In genomic region chr17:42378597-42379594, GRCh38 we compare ENCODE assay signal across 8 cellular contexts. TPM values are rescaled to one million over a fixed set of nuclear protein-coding genes. Genes with fewer than 3 reads are reported as not detected.
A peak's percentile ranks its signal among the peaks of the same experiment; 100 is the strongest.
DNase-seq lines count a peak whose midpoint lies in the region; ATAC-seq and TF ChIP-seq lines count a peak whose summit lies in the region.

No MANE protein-coding gene starts in this region.

- H3K4me3 ChIP-seq in mammary epithelial cell (replicated peaks in 1 of 3; ENCODE audit: insufficient read depth in 1 of 3, low read depth in 2 of 3, low read length in 3 of 3) (peak overlapping the region; percentile 15 to 53 (median 36)), right lobe of liver (peak overlapping the region in 2 of 3 donors; percentile 12 to 14), upper lobe of left lung (peak overlapping the region in 2 of 4 donors; percentile 27 to 34)

- TF ChIP-seq EP300 in upper lobe of left lung (IDR thresholded peaks at IDR 0.05): no peak

- TF ChIP-seq CTCF in mammary epithelial cell (conservative IDR thresholded peaks at IDR 0.05 in 1 of 2, IDR thresholded peaks at IDR 0.05 in 1 of 2; ENCODE audit: extremely low read depth in 1 of 2, insufficient read depth in 1 of 2, low read depth in 1 of 2, low read length in 2 of 2) (no peak), right lobe of liver (IDR thresholded peaks at IDR 0.05) (no peak), upper lobe of left lung (IDR thresholded peaks at IDR 0.05) (no peak)

- dilution Hi-C loops in mammary epithelial cell (cut with HindIII; ENCODE audit: low sequenced_read_pairs): no loop called here

- no TSS peak for BruUV-seq in mammary epithelial cell (replicated peaks; lab: Mats Ljungman, UMichigan)

- peak overlapping the region; percentile 23 for H2AFZ ChIP-seq in mammary epithelial cell (ENCODE audit: low read depth, low read length)

- no peaks in the 10 kb centered on the region for H4K20me1 ChIP-seq in mammary epithelial cell (ENCODE audit: insufficient read depth, low read length)

- H3K9ac ChIP-seq in mammary epithelial cell (ENCODE audit: insufficient read depth, low read length): peak overlapping the region; percentile 74

- H3K9me3 ChIP-seq in mammary epithelial cell (replicated peaks; ENCODE audit: insufficient read depth, low read length) (no peaks in the 10 kb centered on the region), right lobe of liver (no peaks in the 10 kb centered on the region), upper lobe of left lung (no peaks in the 10 kb centered on the region)

- peak overlapping the region; percentile 72 for H3K4me2 ChIP-seq in mammary epithelial cell (ENCODE audit: insufficient read depth, low read depth, low read length)

- peaks cover 6% of the 10 kb centered on the region for H3K4me1 ChIP-seq in mammary epithelial cell (ENCODE audit: insufficient read depth, low read length)
- peaks cover 0 to 71% (median 19%) of the 10 kb centered on the region in 4 donors for H3K4me1 ChIP-seq in right lobe of liver
- peaks cover 59 to 73% (median 67%) of the 10 kb centered on the region in 4 donors for H3K4me1 ChIP-seq in upper lobe of left lung

- H3K27me3 ChIP-seq in mammary epithelial cell (ENCODE audit: insufficient read depth, low read length): no peaks in the 10 kb centered on the region
- H3K27me3 ChIP-seq in right lobe of liver: no peaks in the 10 kb centered on the region
- H3K27me3 ChIP-seq in upper lobe of left lung: no peaks in the 10 kb centered on the region

- intact Hi-C loops in mammary epithelial cell (cut with micrococcal nuclease) (no loop called here), right lobe of liver (cut with DNase I) (no loop called here)

- peak; percentile 43 for DNase-seq in CD1c-positive myeloid dendritic cell (ENCODE audit: extremely low spot score)
- peak; percentile 28 for DNase-seq in LHCN-M2 (ENCODE audit: low read depth)
- peak; percentile 61 for DNase-seq in mammary epithelial cell
- no peak for DNase-seq in right lobe of liver
- no peak for DNase-seq in upper lobe of left lung
- DNase-seq in foreskin melanocyte: no peak

- WGBS in mammary epithelial cell (ENCODE audit: low coverage, missing lambda C conversion rate): 26% methylated on average over 10 of the region's 10 CpGs
- 2% methylated on average over 10 of the region's 10 CpGs for WGBS in right lobe of liver (ENCODE audit: insufficient coverage, low coverage, low lambda C conversion rate, missing lambda C conversion rate)
- WGBS in upper lobe of left lung, 2 donors: 11 to 13% methylated on average over 10 of the region's 10 CpGs

- no peaks in the 10 kb centered on the region for H3K36me3 ChIP-seq in mammary epithelial cell (ENCODE audit: insufficient read depth, low read length)
- H3K36me3 ChIP-seq in right lobe of liver: no peaks in the 10 kb centered on the region
- peaks cover 0 to 12% (median 3%) of the 10 kb centered on the region in 4 donors for H3K36me3 ChIP-seq in upper lobe of left lung

- H3K27ac ChIP-seq in mammary epithelial cell (ENCODE audit: insufficient read depth, low read depth, low read length) (peak overlapping the region; percentile 56), right lobe of liver (peak overlapping the region; percentile 40 to 68 (median 64)), upper lobe of left lung (peak overlapping the region; percentile 67 to 81 (median 74))

- in situ Hi-C loops in mammary epithelial cell (cut with MboI; ENCODE audit: low sequenced_read_pairs in 2 of 2): no loop called here

- ATAC-seq in right lobe of liver (peak; percentile 50 to 67 (median 63)), upper lobe of left lung (ENCODE audit: low FRiP score in 2 of 2) (peak in 1 of 2 donors; percentile 68), GM19328 (IDR thresholded peaks at IDR 0.05; ENCODE audit: unreplicated experiment) (no peak), HG03097 (IDR thresholded peaks at IDR 0.05; ENCODE audit: low FRiP score, unreplicated experiment) (no peak)

- H3K79me2 ChIP-seq in mammary epithelial cell (ENCODE audit: insufficient read depth, low read length): peaks cover 93% of the 10 kb centered on the region

- TF ChIP-seq POLR2A in right lobe of liver (IDR thresholded peaks at IDR 0.05): no peak
- TF ChIP-seq POLR2A in upper lobe of left lung (IDR thresholded peaks at IDR 0.05): no peak

- CTCF ChIA-PET in mammary epithelial cell (lab: Charles Lee; ENCODE audit: low non-redundant PET): no interaction called here

RNA-seq across cellular contexts. Expression of gene STAT3, which starts 9.3 kb away (rescaled TPM):
- total RNA-seq in LHCN-M2 (2014; rRNA removed) (52.9 and 60.3 TPM in 2 replicates), mammary epithelial cell (100 to 1,000 TPM in 1 of 2 donors, 10 to 100 TPM in 1; 94.3 to 191 TPM), right lobe of liver (100 to 1,000 TPM; 108 to 267 (median 208) TPM), upper lobe of left lung (100 to 1,000 TPM; 228 to 335 (median 264) TPM)
- 31.6 TPM for polyA plus RNA-seq in LHCN-M2 (2012)
- polyA plus RNA-seq in mammary epithelial cell: 51.3 TPM
- 115 TPM for polyA minus RNA-seq in mammary epithelial cell

RNA-seq across cellular contexts. Expression of gene CAVIN1, which starts 44.2 kb away (rescaled TPM):
- total RNA-seq in LHCN-M2 (2014; rRNA removed) (308 and 325 TPM in 2 replicates), mammary epithelial cell (100 to 1,000 TPM; 354 to 592 TPM), right lobe of liver (10 to 100 TPM in 5 of 6 experiments, 1 to 10 TPM in 1; 8.7 to 29.6 (median 17.4) TPM), upper lobe of left lung (100 to 1,000 TPM in 5 of 6 donors, 10 to 100 TPM in 1; 89.1 to 406 (median 307) TPM)
- polyA plus RNA-seq in LHCN-M2 (2012): 454 TPM
- 249 TPM for polyA plus RNA-seq in mammary epithelial cell
- polyA minus RNA-seq in mammary epithelial cell: 304 TPM

Comparison
In these comparisons a context has a peak if more than half of its experiments do, and no peak if none do; other contexts are left out.
1. DNase-seq: peak in CD1c-positive myeloid dendritic cell (single experiment), LHCN-M2 (single experiment) and mammary epithelial cell (single experiment); none in right lobe of liver (0 of 3), upper lobe of left lung (0 of 2) and foreskin melanocyte (single experiment).
2. ATAC-seq: peak in right lobe of liver (4 of 4); none in GM19328 (single experiment) and HG03097 (single experiment).
3. Peak in every context shown above with its lines, with median percentiles within 50 percentile points of each other: H3K27ac ChIP-seq.